ENCODE assay signal across 8 cellular contexts in genomic region chr9:70421020-70421271, GRCh38. TPM values are rescaled to one million over a fixed set of nuclear protein-coding genes. Genes with fewer than 3 reads are reported as not detected.
DNase-seq lines count a peak whose midpoint lies in the region; ATAC-seq and TF ChIP-seq lines count a peak whose summit lies in the region.

No MANE protein-coding gene starts in this region.

- no peak for TF ChIP-seq CTCF in choroid plexus epithelial cell (conservative IDR thresholded peaks at IDR 0.05; ENCODE audit: low read depth, low read length)

- peak overlapping the region; percentile 82 for H3K4me2 ChIP-seq in BLaER1

- H3K27ac Mint-ChIP-seq in naive thymus-derived CD8-positive, alpha-beta T cell = peak overlapping the region; percentile 98 to 100 (median 100)

- no peaks in the 10 kb centered on the region for H3K9me3 Mint-ChIP-seq in naive thymus-derived CD8-positive, alpha-beta T cell

- peak overlapping the region; percentile 96 for H3K9ac ChIP-seq in BLaER1

- H3K4me1 Mint-ChIP-seq in naive thymus-derived CD8-positive, alpha-beta T cell = peaks cover 28 to 54% (median 48%) of the 10 kb centered on the region in 4 donors

- H3K4me3 ChIP-seq in BLaER1 (peak overlapping the region; percentile 70), choroid plexus epithelial cell (ENCODE audit: low read depth, low read length) (peak overlapping the region; percentile 3)

- H3K27ac ChIP-seq in BLaER1 = peak overlapping the region; percentile 99

- no peak for ATAC-seq in naive thymus-derived CD8-positive, alpha-beta T cell
- ATAC-seq in HG02870 (IDR thresholded peaks at IDR 0.05; ENCODE audit: unreplicated experiment) = no peak
- ATAC-seq in HG02759 (IDR thresholded peaks at IDR 0.05; ENCODE audit: unreplicated experiment) = no peak
- no peak for ATAC-seq in GM21526 (IDR thresholded peaks at IDR 0.05; ENCODE audit: low FRiP score, unreplicated experiment)

- no peaks in the 10 kb centered on the region for H4K20me1 ChIP-seq in BLaER1

- POLR2A ChIA-PET in naive thymus-derived CD8-positive, alpha-beta T cell (lab: Charles Lee) = interaction anchor here (0.6 to 5.2 kb wide), 25 partner anchors 8 to 181 kb away, joined by 3 to 61 read pairs (median 7); partner anchors contain the start of gene SMC5

- H3K27me3 Mint-ChIP-seq in naive thymus-derived CD8-positive, alpha-beta T cell = no peaks in the 10 kb centered on the region

- H3K36me3 ChIP-seq in BLaER1 = no peaks in the 10 kb centered on the region

- H3K9me3 ChIP-seq in BLaER1 = no peaks in the 10 kb centered on the region

- peak overlapping the region; percentile 91 to 99 (median 97) for H3K4me3 Mint-ChIP-seq in naive thymus-derived CD8-positive, alpha-beta T cell

- no peaks in the 10 kb centered on the region for H3K36me3 Mint-ChIP-seq in naive thymus-derived CD8-positive, alpha-beta T cell

- DNase-seq in NCI-H69 (lab: John Stamatoyannopoulos, UW) (peak; percentile 81), choroid plexus epithelial cell (ENCODE audit: low read depth) (no peak), NCI-H2196 (lab: John Stamatoyannopoulos, UW; ENCODE audit: unreplicated experiment) (no peak)
- peak in 2 of 10 donors; percentile 29 to 31 for DNase-seq in naive thymus-derived CD8-positive, alpha-beta T cell

- H3K4me1 ChIP-seq in BLaER1 = peaks cover 40% of the 10 kb centered on the region

- H3K27me3 ChIP-seq in BLaER1 = no peaks in the 10 kb centered on the region

RNA-seq across cellular contexts. Expression of gene KLF9, which starts 6.5 kb away (rescaled TPM):
- total RNA-seq in naive thymus-derived CD8-positive, alpha-beta T cell = 10 to 100 TPM; 29.6 TPM
- 1 to 10 TPM; 2.6 to 4.0 (median 3.2) TPM for polyA plus RNA-seq in naive thymus-derived CD8-positive, alpha-beta T cell
